In genomic region chr4:35252866-35253265, GRCh38 we compare ENCODE assay signal across 25 cellular contexts.
"Had no signal": no experiment of that assay in that cellular context is flagged by ENCODE, and none has a peak within 500 bp of the region (broad histone marks: within the 10 kb centered on the region; RNA-seq: fewer than 3 reads in every experiment).

No MANE protein-coding gene starts in this region.

- H3K4me3 Mint-ChIP-seq: central memory CD8-positive, alpha-beta T cell; effector memory CD8-positive, alpha-beta T cell; nephron; T-cell; T-helper 2 cell treated with Interferon-gamma antibody and Interleukin-4, amounts not matched to agents 5 μg/mL and 100 μg/mL, for 36 hours had no signal

- H3K4me1 ChIP-seq: ascending aorta, esophagus muscularis mucosa, gastrocnemius medialis, heart left ventricle, psoas muscle had no signal

- H3K9me3 ChIP-seq: ascending aorta, esophagus muscularis mucosa, gastrocnemius medialis, neutrophil, ovary, psoas muscle had no signal

- H3K4me1 Mint-ChIP-seq: central memory CD8-positive, alpha-beta T cell; nephron; T-cell had no signal

- H3K27ac ChIP-seq: ascending aorta, dorsolateral prefrontal cortex, esophagus muscularis mucosa, gastrocnemius medialis, heart left ventricle, neutrophil, ovary, psoas muscle, WERI-Rb-1 had no signal

- H3K4me3 ChIP-seq: ascending aorta, dorsolateral prefrontal cortex, esophagus muscularis mucosa, gastrocnemius medialis, heart left ventricle, ovary, psoas muscle had no signal

- H3K9me3 Mint-ChIP-seq: nephron; T-helper 2 cell treated with Interferon-gamma antibody and Interleukin-4, amounts not matched to agents 5 μg/mL and 100 μg/mL, for 36 hours had no signal

- DNase-seq: activated CD4-positive, alpha-beta T cell treated with anti-CD3 and anti-CD28 coated beads for 1 hour; activated gamma-delta T cell treated with Interleukin-2 at 50 U/mL for 16 hours; activated T-cell treated with anti-CD3 and anti-CD28 coated beads, Interleukin-2, amount 50 U/mL, for 1 hour; dorsolateral prefrontal cortex; effector memory CD8-positive, alpha-beta T cell; gastrocnemius medialis; heart left ventricle; kidney; left ventricle myocardium superior; mammary epithelial cell; midbrain; ovary; psoas muscle; right cardiac atrium; stimulated activated CD4-positive, alpha-beta T cell treated with anti-CD3 and anti-CD28 coated beads, Interleukin-4, amount 100 ng/mL, for 4 hours; stimulated activated naive CD8-positive, alpha-beta T cell treated with anti-CD3 and anti-CD28 coated beads, Interleukin-15, Interleukin-2, amounts not matched to agents 100 U/mL and 50 U/mL, for 24 hours; T-cell; WERI-Rb-1 had no signal

- H3K27me3 Mint-ChIP-seq: central memory CD8-positive, alpha-beta T cell; effector memory CD8-positive, alpha-beta T cell; T-cell had no signal

- H3K36me3 Mint-ChIP-seq: activated naive CD4-positive, alpha-beta T cell treated with anti-CD3 and anti-CD28 coated beads, Interleukin-2, amount 50 U/mL, for 72 hours; T-cell had no signal

- H3K27me3 ChIP-seq: ascending aorta, dorsolateral prefrontal cortex, esophagus muscularis mucosa, gastrocnemius medialis, heart left ventricle, neutrophil, ovary had no signal

- H3K27ac Mint-ChIP-seq: activated naive CD4-positive, alpha-beta T cell treated with anti-CD3 and anti-CD28 coated beads, Interleukin-2, amount 50 U/mL, for 72 hours; effector memory CD8-positive, alpha-beta T cell; nephron; T-cell; T-helper 2 cell treated with Interferon-gamma antibody and Interleukin-4, amounts not matched to agents 5 μg/mL and 100 μg/mL, for 36 hours had no signal

- H3K36me3 ChIP-seq: ascending aorta, esophagus muscularis mucosa, gastrocnemius medialis, heart left ventricle, neutrophil, ovary, WERI-Rb-1 had no signal

- ATAC-seq: activated naive CD4-positive, alpha-beta T cell treated with anti-CD3 and anti-CD28 coated beads, Interleukin-2, amount 50 U/mL, for 72 hours; effector memory CD8-positive, alpha-beta T cell; gastrocnemius medialis; heart left ventricle; left ventricle myocardium superior; psoas muscle; right cardiac atrium; stimulated activated naive CD8-positive, alpha-beta T cell treated with anti-CD3 and anti-CD28 coated beads, Interleukin-15, Interleukin-2, amounts not matched to agents 100 U/mL and 50 U/mL, for 24 hours; T-cell had no signal
